8 cellular contexts compared by ENCODE assay signal in genomic region chr1:168227620-168228019, GRCh38. TPM values are rescaled to one million over a fixed set of nuclear protein-coding genes. Genes with fewer than 3 reads are reported as not detected.
DNase-seq lines count a peak whose midpoint lies in the region; ATAC-seq and TF ChIP-seq lines count a peak whose summit lies in the region.

No MANE protein-coding gene starts in this region.

- H3K4me3 Mint-ChIP-seq in HFFc6 (peak overlapping the region; percentile 93), naive B cell (peak overlapping the region; percentile 42 to 95 (median 90))

- H3K27me3 Mint-ChIP-seq in HFFc6 (ENCODE audit: insufficient read depth) (peaks cover 5% of the 10 kb centered on the region; the same call in 1 of the 2 replicates), naive B cell (no peaks in the 10 kb centered on the region)

- no peak for TF ChIP-seq CTCF in HFFc6 (IDR thresholded peaks at IDR 0.05)
- TF ChIP-seq CTCF in BE2C (IDR thresholded peaks at IDR 0.05; ENCODE audit: low read depth, low read length), result no peak

- H3K36me3 ChIP-seq in adipocyte (ENCODE audit: control insufficient read depth, insufficient read depth, low read length, severe bottlenecking) (peaks cover 16% of the 10 kb centered on the region), BE2C (peaks cover 1% of the 10 kb centered on the region; the same call in 1 of the 2 replicates)

- ATAC-seq in naive B cell (ENCODE audit: low read depth in 2 of 2) (no peak), GM21825 (IDR thresholded peaks at IDR 0.05; ENCODE audit: unreplicated experiment) (no peak)

- H3K27me3 ChIP-seq in adipocyte (replicated peaks; ENCODE audit: control insufficient read depth, insufficient read depth, low read length), result no peaks in the 10 kb centered on the region
- no peaks in the 10 kb centered on the region for H3K27me3 ChIP-seq in BE2C

- H3K4me3 ChIP-seq in adipocyte (ENCODE audit: low read length), result peak overlapping the region; percentile 90
- H3K4me3 ChIP-seq in BE2C (ENCODE audit: low read depth, low read length), result no peak overlapping the region

- H3K9me3 ChIP-seq in adipocyte (ENCODE audit: control insufficient read depth, low read length), result peaks cover 5% of the 10 kb centered on the region
- H3K9me3 ChIP-seq in BE2C, result no peaks in the 10 kb centered on the region

- H3K36me3 Mint-ChIP-seq in HFFc6 (ENCODE audit: low read depth) (peaks cover 30% of the 10 kb centered on the region), naive B cell (peaks cover 0 to 5% of the 10 kb centered on the region in 2 donors)

- peak overlapping the region; percentile 87 for H3K27ac Mint-ChIP-seq in HFFc6
- peak overlapping the region; percentile 47 to 96 (median 89) for H3K27ac Mint-ChIP-seq in naive B cell

- H3K9ac ChIP-seq in adipocyte (ENCODE audit: low read length), result peak overlapping the region; percentile 95

- H3K4me1 ChIP-seq in adipocyte (ENCODE audit: control insufficient read depth, insufficient read depth, low read length) (peaks cover 45% of the 10 kb centered on the region), BE2C (no peaks in the 10 kb centered on the region)

- H3K9me3 Mint-ChIP-seq in HFFc6 (peaks cover 13% of the 10 kb centered on the region), naive B cell (peaks cover 0 to 5% (median 0%) of the 10 kb centered on the region in 7 donors)

- H3K4me1 Mint-ChIP-seq in HFFc6 (ENCODE audit: low read depth) (peaks cover 60% of the 10 kb centered on the region), naive B cell (peaks cover 53 to 73% (median 65%) of the 10 kb centered on the region in 3 donors)

- peak; percentile 71 for DNase-seq in DMS53 treated with DMSO at 0.1 percent for 48 hours (lab: John Stamatoyannopoulos, UW; ENCODE audit: unreplicated experiment)
- no peak for DNase-seq in HFFc6
- no peak for DNase-seq in adipocyte (ENCODE audit: low read depth)
- DNase-seq in naive B cell, result no peak
- DNase-seq in stimulated activated CD4-positive, alpha-beta T cell treated with anti-CD3 and anti-CD28 coated beads, Interleukin-2, amount 100 ng/mL, for 48 hours, result no peak
- no peak for DNase-seq in BE2C
- no peak for DNase-seq in NCI-H1092 treated with DMSO at 0.1 percent for 48 hours (lab: John Stamatoyannopoulos, UW)

RNA-seq across cellular contexts. Expression of gene SFT2D2, which starts 1.8 kb away (rescaled TPM):
- 10 to 100 TPM; 54.7 to 62.2 (median 57.8) TPM for total RNA-seq in HFFc6 (2021; fragmentation: NEBNext Ultra II Directional; extraction: Animal tissue kit (Norgen Biotek cat#: 25700))
- polyA plus RNA-seq in naive B cell (ENCODE audit: low read depth in 6 of 6), result 10 to 100 TPM; 12.1 to 80.2 (median 65.2) TPM
- 4.9 TPM for polyA plus RNA-seq in BE2C (2012; ENCODE audit: insufficient read depth, insufficient read length, low read depth)

RNA-seq across cellular contexts. Expression of gene TIPRL, which starts 48.9 kb away (rescaled TPM):
- 10 to 100 TPM; 38.8 to 46.2 (median 44.2) TPM for total RNA-seq in HFFc6 (2021; fragmentation: NEBNext Ultra II Directional; extraction: Animal tissue kit (Norgen Biotek cat#: 25700))
- polyA plus RNA-seq in naive B cell (ENCODE audit: low read depth in 6 of 6), result 10 to 100 TPM; 28.0 to 38.2 (median 33.9) TPM
- polyA plus RNA-seq in BE2C (2012; ENCODE audit: insufficient read depth, insufficient read length, low read depth), result 52.4 TPM

RNA-seq across cellular contexts. Expression of gene TBX19, which starts 53.1 kb away (rescaled TPM):
- total RNA-seq in HFFc6 (2021; fragmentation: NEBNext Ultra II Directional; extraction: Animal tissue kit (Norgen Biotek cat#: 25700)), result under 1 TPM; 0.41 to 0.57 (median 0.49) TPM
- 1 to 10 TPM in 5 of 6 donors, not detected in 1; 1.7 to 4.3 (median 2.3) TPM for polyA plus RNA-seq in naive B cell (ENCODE audit: low read depth in 6 of 6)
- polyA plus RNA-seq in BE2C (2012; ENCODE audit: insufficient read depth, insufficient read length, low read depth), result 1.6 TPM
